8 cellular contexts compared by ENCODE assay signal in genomic region chr17:17204635-17205231, GRCh38. TPM values are rescaled to one million over a fixed set of nuclear protein-coding genes. Genes with fewer than 3 reads are reported as not detected.
DNase-seq lines count a peak whose midpoint lies in the region; ATAC-seq, FAIRE-seq and TF ChIP-seq lines count a peak whose summit lies in the region.

No MANE protein-coding gene starts in this region.

- peaks cover 26% of the 10 kb centered on the region for H3K4me1 ChIP-seq in CD4-positive, CD25-positive, alpha-beta regulatory T cell (ENCODE audit: control insufficient read depth, insufficient read depth, low read length, poor library complexity, severe bottlenecking)
- peaks cover 25 to 34% of the 10 kb centered on the region in 2 experiments for H3K4me1 ChIP-seq in neutrophil (ENCODE audit: control insufficient read depth in 1 of 2, insufficient read depth in 1 of 2, low read depth in 1 of 2, low read length in 1 of 2)

- no peak for FAIRE-seq in bronchial epithelial cell (lab: Jason Lieb, UNC)

- no peak for DNase-seq in CD4-positive, CD25-positive, alpha-beta regulatory T cell
- DNase-seq in NB4 (ENCODE audit: low read depth): peak; percentile 51
- no peak for DNase-seq in bronchial epithelial cell (ENCODE audit: low read depth)
- no peak for DNase-seq in chondrocyte (ENCODE audit: low spot score)
- no peak for DNase-seq in stimulated activated CD4-positive, alpha-beta T cell treated with anti-CD3 and anti-CD28 coated beads, Interleukin-2, amount 100 ng/mL, for 24 hours
- no peak for DNase-seq in SIG-M5 treated with dmso at 0.1 percent for 504 hours (lab: John Stamatoyannopoulos, UW; ENCODE audit: unreplicated experiment)

- TF ChIP-seq POLR2A in NB4 (IDR thresholded peaks at IDR 0.05; ENCODE audit: extremely low read depth, insufficient read length): no peak

- H3K9me3 ChIP-seq in CD4-positive, CD25-positive, alpha-beta regulatory T cell (ENCODE audit: control insufficient read depth in 2 of 2, low read length in 2 of 2): no peaks in the 10 kb centered on the region
- H3K9me3 ChIP-seq in neutrophil: no peaks in the 10 kb centered on the region

- H3K27me3 Mint-ChIP-seq in CD4-positive, CD25-positive, alpha-beta regulatory T cell: no peaks in the 10 kb centered on the region
- no peaks in the 10 kb centered on the region for H3K27me3 Mint-ChIP-seq in chondrocyte (ENCODE audit: low read depth)

- H3K27me3 ChIP-seq in CD4-positive, CD25-positive, alpha-beta regulatory T cell (ENCODE audit: control insufficient read depth, insufficient read depth, low read length): no peaks in the 10 kb centered on the region
- no peaks in the 10 kb centered on the region for H3K27me3 ChIP-seq in bronchial epithelial cell (ENCODE audit: control insufficient read depth, insufficient read depth, low read length)
- H3K27me3 ChIP-seq in neutrophil: no peaks in the 10 kb centered on the region

- H3K27ac ChIP-seq in CD4-positive, CD25-positive, alpha-beta regulatory T cell (ENCODE audit: insufficient read depth, low read length, poor library complexity, severe bottlenecking): peak overlapping the region; percentile 76
- peak overlapping the region; percentile 68 for H3K27ac ChIP-seq in neutrophil

- H3K4me1 Mint-ChIP-seq in CD4-positive, CD25-positive, alpha-beta regulatory T cell: peaks cover 0 to 39% (median 20%) of the 10 kb centered on the region in 4 donors
- H3K4me1 Mint-ChIP-seq in chondrocyte (ENCODE audit: low read depth): peaks cover 41% of the 10 kb centered on the region

- H3K27ac Mint-ChIP-seq in CD4-positive, CD25-positive, alpha-beta regulatory T cell: peak overlapping the region; percentile 66 to 91 (median 86)
- no peak overlapping the region for H3K27ac Mint-ChIP-seq in chondrocyte (ENCODE audit: unreplicated experiment)

- H3K4me3 Mint-ChIP-seq in CD4-positive, CD25-positive, alpha-beta regulatory T cell: peak overlapping the region; percentile 89 to 96 (median 94)
- no peak overlapping the region for H3K4me3 Mint-ChIP-seq in chondrocyte (ENCODE audit: unreplicated experiment)

- TF ChIP-seq CTCF in NB4 (IDR thresholded peaks at IDR 0.05; ENCODE audit: low read depth, low read length) (no peak), bronchial epithelial cell (IDR thresholded peaks at IDR 0.05; ENCODE audit: insufficient read depth, low read length, severe bottlenecking) (no peak), neutrophil (IDR thresholded peaks at IDR 0.05) (no peak), chondrocyte (IDR thresholded peaks at IDR 0.05) (no peak)

- peak overlapping the region; percentile 59 for H3K4me3 ChIP-seq in CD4-positive, CD25-positive, alpha-beta regulatory T cell (ENCODE audit: low read depth, low read length)
- H3K4me3 ChIP-seq in NB4 (ENCODE audit: low read depth, low read length) (peak overlapping the region; percentile 86), bronchial epithelial cell (ENCODE audit: low read depth, low read length) (peak overlapping the region; percentile 62), neutrophil (ENCODE audit: low read depth in 1 of 2, low read length in 1 of 2) (peak overlapping the region; percentile 62 to 78)

- H3K9me3 Mint-ChIP-seq in CD4-positive, CD25-positive, alpha-beta regulatory T cell: peaks cover 0 to 2% (median 0%) of the 10 kb centered on the region in 7 donors
- H3K9me3 Mint-ChIP-seq in chondrocyte (ENCODE audit: low read depth): no peaks in the 10 kb centered on the region

- peaks cover 19% of the 10 kb centered on the region for H3K36me3 Mint-ChIP-seq in CD4-positive, CD25-positive, alpha-beta regulatory T cell
- H3K36me3 Mint-ChIP-seq in chondrocyte (ENCODE audit: low read depth): peaks cover 1% of the 10 kb centered on the region

- H3K36me3 ChIP-seq in CD4-positive, CD25-positive, alpha-beta regulatory T cell (ENCODE audit: control insufficient read depth, insufficient read depth, low read length): peaks cover 16% of the 10 kb centered on the region
- no peaks in the 10 kb centered on the region for H3K36me3 ChIP-seq in bronchial epithelial cell (ENCODE audit: control insufficient read depth, insufficient read depth, low read length)
- H3K36me3 ChIP-seq in neutrophil: peaks cover 22% of the 10 kb centered on the region

- no peak for ATAC-seq in CD4-positive, CD25-positive, alpha-beta regulatory T cell (ENCODE audit: low read depth in 2 of 2)
- ATAC-seq in GM18909 (IDR thresholded peaks at IDR 0.05; ENCODE audit: poor library complexity, unreplicated experiment): no peak

RNA-seq across cellular contexts. Expression of gene PLD6, which starts 1.4 kb away (rescaled TPM):
- 9.4 TPM for total RNA-seq in CD4-positive, CD25-positive, alpha-beta regulatory T cell
- 10 to 100 TPM in 3 of 4 donors, 1 to 10 TPM in 1; 8.9 to 19.3 (median 16.0) TPM for polyA plus RNA-seq in CD4-positive, CD25-positive, alpha-beta regulatory T cell
- total RNA-seq in bronchial epithelial cell: 3.7 and 4.0 TPM in 2 replicates
- total RNA-seq in chondrocyte: 0.55 to 0.68 TPM (median 0.64 TPM) in 3 replicates

RNA-seq across cellular contexts. Expression of gene FLCN, which starts 32.2 kb away (rescaled TPM):
- 60.5 TPM for total RNA-seq in CD4-positive, CD25-positive, alpha-beta regulatory T cell
- 10 to 100 TPM in 1 of 4 donors, 1 to 10 TPM in 3; 6.6 to 10.9 (median 7.6) TPM for polyA plus RNA-seq in CD4-positive, CD25-positive, alpha-beta regulatory T cell
- total RNA-seq in bronchial epithelial cell: 51.1 and 56.5 TPM in 2 replicates
- total RNA-seq in chondrocyte: 59.0 to 73.1 TPM (median 71.2 TPM) in 3 replicates
